Comparison of ENCODE assay signal across 6 cellular contexts in genomic region chr3:51974277-51974962, GRCh38. TPM values are rescaled to one million over a fixed set of nuclear protein-coding genes. Genes with fewer than 3 reads are reported as not detected.
DNase-seq lines count a peak whose midpoint lies in the region; ATAC-seq lines count a peak whose summit lies in the region.

No MANE protein-coding gene starts in this region.

- H2BK120ac ChIP-seq in mesenchymal stem cell (ENCODE audit: low read depth, low read length) = peak overlapping the region; percentile 85

- peak overlapping the region; percentile 90 for H3K27ac Mint-ChIP-seq in activated naive CD4-positive, alpha-beta T cell treated with anti-CD3 and anti-CD28 coated beads, Interleukin-2, amount 10 ng/mL, durations not matched to agents 7 days and 5 days

- H4K91ac ChIP-seq in mesenchymal stem cell (ENCODE audit: low read length) = peak overlapping the region; percentile 98

- H3K18ac ChIP-seq in mesenchymal stem cell (ENCODE audit: low read depth in 1 of 2, low read length in 2 of 2) = peak overlapping the region; percentile 15 to 81

- H3K9ac ChIP-seq in mesenchymal stem cell (ENCODE audit: low read length) = peak overlapping the region; percentile 97

- peaks cover 9% of the 10 kb centered on the region for H3K79me1 ChIP-seq in mesenchymal stem cell (replicated peaks; ENCODE audit: low read length, poor library complexity, severe bottlenecking)

- peak overlapping the region; percentile 99 for H4K8ac ChIP-seq in mesenchymal stem cell (ENCODE audit: low read length)

- peak overlapping the region; percentile 95 for H3K4me2 ChIP-seq in mesenchymal stem cell (ENCODE audit: low read length, poor library complexity, severe bottlenecking)

- peak overlapping the region; percentile 72 to 94 for H2BK12ac ChIP-seq in mesenchymal stem cell (ENCODE audit: low read length in 2 of 2)

- H3K27me3 Mint-ChIP-seq in activated naive CD4-positive, alpha-beta T cell treated with anti-CD3 and anti-CD28 coated beads, Interleukin-2, amount 10 ng/mL, durations not matched to agents 7 days and 5 days = no peaks in the 10 kb centered on the region

- H2AK5ac ChIP-seq in mesenchymal stem cell (ENCODE audit: low read length, severe bottlenecking) = peak overlapping the region; percentile 31

- H3K36me3 ChIP-seq in mesenchymal stem cell (ENCODE audit: control insufficient read depth in 1 of 2, insufficient read depth in 2 of 2, low read depth in 1 of 2, low read length in 2 of 2) = peaks cover 9 to 18% of the 10 kb centered on the region in 2 experiments

- H3K23ac ChIP-seq in mesenchymal stem cell (ENCODE audit: low read length in 2 of 2) = peak overlapping the region in 1 of 2 experiments; percentile 51

- H3K9me3 ChIP-seq in mesenchymal stem cell (ENCODE audit: control insufficient read depth, low read length) = no peaks in the 10 kb centered on the region

- peak overlapping the region in 1 of 2 experiments; percentile 90 for H3K14ac ChIP-seq in mesenchymal stem cell (ENCODE audit: low read length in 2 of 2)

- H3K4me1 ChIP-seq in mesenchymal stem cell (ENCODE audit: control insufficient read depth, insufficient read depth, low read depth, low read length) = peaks cover 31% of the 10 kb centered on the region

- 53% methylated on average over 30 of the region's 30 CpGs for WGBS in mesenchymal stem cell

- H3K4me1 Mint-ChIP-seq in activated naive CD4-positive, alpha-beta T cell treated with anti-CD3 and anti-CD28 coated beads, Interleukin-2, amount 10 ng/mL, durations not matched to agents 7 days and 5 days = peaks cover 42% of the 10 kb centered on the region

- H3K9me3 Mint-ChIP-seq in activated naive CD4-positive, alpha-beta T cell treated with anti-CD3 and anti-CD28 coated beads, Interleukin-2, amount 10 ng/mL, durations not matched to agents 7 days and 5 days = no peaks in the 10 kb centered on the region

- CTCF ChIA-PET in activated naive CD4-positive, alpha-beta T cell treated with anti-CD3 and anti-CD28 coated beads, Interleukin-2, amount 10 ng/mL, durations not matched to agents 7 days and 5 days (lab: Charles Lee) = interaction anchor here (0.6 to 2.8 kb wide), 14 partner anchors 8 to 644 kb away, joined by 3 to 25 read pairs (median 4); partner anchors contain the start of genes ACY1, PARP3, RPL29 and RRP9

- peak overlapping the region; percentile 60 for H2AFZ ChIP-seq in mesenchymal stem cell (ENCODE audit: low read depth, low read length)

- H2BK15ac ChIP-seq in mesenchymal stem cell (ENCODE audit: low read depth, poor library complexity, severe bottlenecking) = peak overlapping the region; percentile 83

- ATAC-seq in HG03095 (IDR thresholded peaks at IDR 0.05; ENCODE audit: unreplicated experiment) = no peak
- ATAC-seq in GM18519 (IDR thresholded peaks at IDR 0.05; ENCODE audit: low FRiP score, unreplicated experiment) = no peak

- peak overlapping the region; percentile 61 to 97 for H3K4me3 ChIP-seq in mesenchymal stem cell (ENCODE audit: insufficient read depth in 1 of 2, low read depth in 1 of 2, low read length in 2 of 2)

- peak overlapping the region; percentile 95 for H3K4me3 Mint-ChIP-seq in activated naive CD4-positive, alpha-beta T cell treated with anti-CD3 and anti-CD28 coated beads, Interleukin-2, amount 10 ng/mL, durations not matched to agents 7 days and 5 days

- H3K27ac ChIP-seq in mesenchymal stem cell (ENCODE audit: low read length, poor library complexity, severe bottlenecking) = peak overlapping the region; percentile 51

- peaks cover 2% of the 10 kb centered on the region for H3K36me3 Mint-ChIP-seq in activated naive CD4-positive, alpha-beta T cell treated with anti-CD3 and anti-CD28 coated beads, Interleukin-2, amount 10 ng/mL, durations not matched to agents 7 days and 5 days

- peak; percentile 74 for DNase-seq in activated CD8-positive, alpha-beta memory T cell treated with anti-CD3 and anti-CD28 coated beads, Interleukin-2, amount 50 U/mL, for 48 hours
- no peak for DNase-seq in activated CD8-positive, alpha-beta memory T cell treated with anti-CD3 and anti-CD28 coated beads, Interleukin-2, amount 50 U/mL, for 4 hours
- peak; percentile 43 for DNase-seq in activated naive CD4-positive, alpha-beta T cell treated with anti-CD3 and anti-CD28 coated beads, Interleukin-2, amount 10 ng/mL, durations not matched to agents 7 days and 5 days
- DNase-seq in mesenchymal stem cell = no peak

- no peak overlapping the region for H2BK5ac ChIP-seq in mesenchymal stem cell (ENCODE audit: low read depth, low read length, poor library complexity, severe bottlenecking)

- H3K27me3 ChIP-seq in mesenchymal stem cell (ENCODE audit: control insufficient read depth in 1 of 2, insufficient read depth in 1 of 2, low read length in 2 of 2) = no peaks in the 10 kb centered on the region

- peak overlapping the region; percentile 75 to 97 for H3K4ac ChIP-seq in mesenchymal stem cell (ENCODE audit: low read depth in 1 of 2, low read length in 2 of 2)

RNA-seq across cellular contexts. Expression of gene ABHD14A, which starts 0.4 kb away (rescaled TPM):
- polyA plus RNA-seq in mesenchymal stem cell (2013, experiment 1 of 2) = 19.9 TPM
- polyA plus RNA-seq in mesenchymal stem cell (2013, experiment 2 of 2) = 19.9 TPM

RNA-seq across cellular contexts. Expression of gene ABHD14B, which starts 0.6 kb away (rescaled TPM):
- polyA plus RNA-seq in mesenchymal stem cell (2013, experiment 1 of 2) = 15.5 TPM
- polyA plus RNA-seq in mesenchymal stem cell (2013, experiment 2 of 2) = 15.1 TPM

RNA-seq across cellular contexts. Expression of gene PCBP4, which starts 7.2 kb away (rescaled TPM):
- polyA plus RNA-seq in mesenchymal stem cell (2013, experiment 1 of 2) = 32.5 TPM
- 31.0 TPM for polyA plus RNA-seq in mesenchymal stem cell (2013, experiment 2 of 2)

RNA-seq across cellular contexts. Expression of gene ACY1, which starts 8.9 kb away (rescaled TPM):
- polyA plus RNA-seq in mesenchymal stem cell (2013, experiment 1 of 2) = 14.0 TPM
- polyA plus RNA-seq in mesenchymal stem cell (2013, experiment 2 of 2) = 14.7 TPM

RNA-seq across cellular contexts. Expression of gene GPR62, which starts 19.2 kb away (rescaled TPM):
- not detected for polyA plus RNA-seq in mesenchymal stem cell (2013, experiment 1 of 2)
- 0.03 TPM for polyA plus RNA-seq in mesenchymal stem cell (2013, experiment 2 of 2)

Comparison
In these comparisons a context has a peak if more than half of its experiments do, and no peak if none do; other contexts are left out.
1. DNase-seq: peak in activated CD8-positive, alpha-beta memory T cell treated with anti-CD3 and anti-CD28 coated beads, Interleukin-2, amount 50 U/mL, for 48 hours (single experiment) and activated naive CD4-positive, alpha-beta T cell treated with anti-CD3 and anti-CD28 coated beads, Interleukin-2, amount 10 ng/mL, durations not matched to agents 7 days and 5 days (single experiment); none in activated CD8-positive, alpha-beta memory T cell treated with anti-CD3 and anti-CD28 coated beads, Interleukin-2, amount 50 U/mL, for 4 hours (single experiment) and mesenchymal stem cell (single experiment).